In the genomic region with DNA sequence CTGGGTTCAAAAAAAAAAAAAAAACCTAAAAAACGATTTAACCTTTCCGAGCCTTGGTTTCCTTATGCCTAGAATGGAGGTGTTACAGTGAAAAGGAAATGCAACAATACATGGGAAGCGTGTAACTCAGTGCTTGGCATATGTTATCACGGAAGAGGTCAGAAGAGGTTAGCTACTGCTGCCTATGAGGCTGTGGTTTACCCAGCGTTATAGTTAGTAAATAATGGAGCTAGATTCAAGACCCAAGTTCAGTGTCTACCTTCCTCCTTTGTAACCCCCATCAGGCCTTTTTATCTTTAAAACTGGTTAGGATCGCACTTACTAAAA, we compare ENCODE assay signal across 8 cellular contexts. TPM values are rescaled to one million over a fixed set of nuclear protein-coding genes. Genes with fewer than 3 reads are reported as not detected.
DNase-seq lines count a peak whose midpoint lies in the region; ATAC-seq and TF ChIP-seq lines count a peak whose summit lies in the region.

No MANE protein-coding gene starts in this region.

- 19% methylated on average over 6 of the region's 6 CpGs for WGBS in suprapubic skin

- H3K27ac Mint-ChIP-seq in activated CD4-positive, alpha-beta T cell treated with anti-CD3 and anti-CD28 coated beads, Interleukin-2, amount 10 ng/mL, durations not matched to agents 24 days and 14 days, result no peak overlapping the region

- H3K4me1 ChIP-seq in adipocyte (ENCODE audit: control insufficient read depth, insufficient read depth, low read length) (peaks cover 31% of the 10 kb centered on the region), left lung (peaks cover 10 to 46% of the 10 kb centered on the region in 2 donors), suprapubic skin (peaks cover 39% of the 10 kb centered on the region)

- ATAC-seq in left lung (no peak), GM18519 (IDR thresholded peaks at IDR 0.05; ENCODE audit: low FRiP score, unreplicated experiment) (no peak)

- H3K9ac ChIP-seq in adipocyte (ENCODE audit: low read length), result peak overlapping the region; percentile 93

- H3K4me3 ChIP-seq in adipocyte (ENCODE audit: low read length), result peak overlapping the region; percentile 95
- H3K4me3 ChIP-seq in left lung, result peak overlapping the region; percentile 80 to 81
- peak overlapping the region; percentile 76 for H3K4me3 ChIP-seq in suprapubic skin

- TF ChIP-seq CTCF in left lung (IDR thresholded peaks at IDR 0.05) (no peak), suprapubic skin (IDR thresholded peaks at IDR 0.05) (no peak)

- no peaks in the 10 kb centered on the region for H3K9me3 Mint-ChIP-seq in activated CD4-positive, alpha-beta T cell treated with anti-CD3 and anti-CD28 coated beads, Interleukin-2, amount 10 ng/mL, durations not matched to agents 24 days and 14 days

- no peak for TF ChIP-seq EP300 in suprapubic skin (IDR thresholded peaks at IDR 0.05)

- peak overlapping the region; percentile 80 to 81 for H3K27ac ChIP-seq in left lung
- no peak overlapping the region for H3K27ac ChIP-seq in suprapubic skin

- H3K9me3 ChIP-seq in adipocyte (ENCODE audit: control insufficient read depth, low read length), result no peaks in the 10 kb centered on the region
- H3K9me3 ChIP-seq in left lung, result no peaks in the 10 kb centered on the region
- H3K9me3 ChIP-seq in suprapubic skin, result no peaks in the 10 kb centered on the region

- TF ChIP-seq POLR2A in suprapubic skin (IDR thresholded peaks at IDR 0.05), result no peak

- DNase-seq in activated CD4-positive, alpha-beta T cell treated with anti-CD3 and anti-CD28 coated beads, Interleukin-2, amount 10 ng/mL, durations not matched to agents 24 days and 14 days, result no peak
- no peak for DNase-seq in activated CD4-positive, alpha-beta T cell treated with anti-CD3 and anti-CD28 coated beads for 1 hour
- no peak for DNase-seq in adipocyte (ENCODE audit: low read depth)
- DNase-seq in left lung, result no peak
- DNase-seq in suprapubic skin (ENCODE audit: low spot score in 2 of 2), result no peak
- DNase-seq in NCI-H345 (lab: John Stamatoyannopoulos, UW), result no peak
- no peak for DNase-seq in effector CD8-positive, alpha-beta T cell (lab: John Stamatoyannopoulos, UW)

- peaks cover 2% of the 10 kb centered on the region for H3K36me3 Mint-ChIP-seq in activated CD4-positive, alpha-beta T cell treated with anti-CD3 and anti-CD28 coated beads, Interleukin-2, amount 10 ng/mL, durations not matched to agents 24 days and 14 days (ENCODE audit: low read depth)

- H3K27me3 ChIP-seq in adipocyte (replicated peaks; ENCODE audit: control insufficient read depth, insufficient read depth, low read length), result no peaks in the 10 kb centered on the region
- H3K27me3 ChIP-seq in left lung, result no peaks in the 10 kb centered on the region
- no peaks in the 10 kb centered on the region for H3K27me3 ChIP-seq in suprapubic skin

- peaks cover 7% of the 10 kb centered on the region for H3K36me3 ChIP-seq in adipocyte (ENCODE audit: control insufficient read depth, insufficient read depth, low read length, severe bottlenecking)
- no peaks in the 10 kb centered on the region for H3K36me3 ChIP-seq in left lung
- peaks cover 10% of the 10 kb centered on the region for H3K36me3 ChIP-seq in suprapubic skin

- H3K4me1 Mint-ChIP-seq in activated CD4-positive, alpha-beta T cell treated with anti-CD3 and anti-CD28 coated beads, Interleukin-2, amount 10 ng/mL, durations not matched to agents 24 days and 14 days, result peaks cover 18% of the 10 kb centered on the region

- intact Hi-C loops in activated CD4-positive, alpha-beta T cell treated with anti-CD3 and anti-CD28 coated beads, Interleukin-2, amount 10 ng/mL, durations not matched to agents 24 days and 14 days (cut with micrococcal nuclease), result loop anchor here (10.0 kb wide), 1 partner anchor 168 kb away; a partner anchor contains a TSS
- intact Hi-C loops in left lung (cut with DNase I), result no loop called here

- H3K27me3 Mint-ChIP-seq in activated CD4-positive, alpha-beta T cell treated with anti-CD3 and anti-CD28 coated beads, Interleukin-2, amount 10 ng/mL, durations not matched to agents 24 days and 14 days, result peaks cover 14% of the 10 kb centered on the region

- peak overlapping the region; percentile 89 for H3K4me3 Mint-ChIP-seq in activated CD4-positive, alpha-beta T cell treated with anti-CD3 and anti-CD28 coated beads, Interleukin-2, amount 10 ng/mL, durations not matched to agents 24 days and 14 days

RNA-seq across cellular contexts. Expression of a gene that starts 0.8 kb away (rescaled TPM):
- 8.9 and 10.2 TPM in 2 replicates for total RNA-seq in activated CD4-positive, alpha-beta T cell treated with anti-CD3 and anti-CD28 coated beads, Interleukin-2, amount 10 ng/mL, durations not matched to agents 24 days and 14 days
- total RNA-seq in left lung, result 10 to 100 TPM; 23.1 to 26.5 TPM
- total RNA-seq in suprapubic skin, result 10 to 100 TPM; 20.3 to 27.8 (median 22.0) TPM

RNA-seq across cellular contexts. Expression of a gene that starts 4.6 kb away (rescaled TPM):
- total RNA-seq in activated CD4-positive, alpha-beta T cell treated with anti-CD3 and anti-CD28 coated beads, Interleukin-2, amount 10 ng/mL, durations not matched to agents 24 days and 14 days, result 2.4 and 3.6 TPM in 2 replicates
- total RNA-seq in left lung, result 10 to 100 TPM; 34.5 to 83.1 TPM
- 1 to 10 TPM; 3.3 to 6.4 (median 5.0) TPM for total RNA-seq in suprapubic skin
